In genomic region chr6:101605426-101605825, GRCh38 we compare ENCODE assay signal across 33 cellular contexts.
"Had no signal": no experiment of that assay in that cellular context is flagged by ENCODE, and none has a peak within 500 bp of the region (broad histone marks: within the 10 kb centered on the region; RNA-seq: fewer than 3 reads in every experiment).

No MANE protein-coding gene starts in this region.

- ATAC-seq: activated CD8-positive, alpha-beta T cell treated with anti-CD3 and anti-CD28 coated beads for 36 hours; activated naive CD4-positive, alpha-beta T cell treated with anti-CD3 and anti-CD28 coated beads, Interleukin-2, amount 50 U/mL, for 72 hours; activated T-cell treated with anti-CD3 and anti-CD28 coated beads, Interleukin-2, amount 50 U/mL, for 4 hours; activated T-helper 17 cell treated with anti-CD3 and anti-CD28 coated beads, Interleukin-2, amount 50 U/mL, for 72 hours; body of pancreas had no signal

- H3K27me3 ChIP-seq: adrenal gland, body of pancreas, cardiac muscle cell had no signal

- H3K27ac ChIP-seq: adrenal gland, body of pancreas, cardiac muscle cell, VCaP had no signal

- H3K36me3 ChIP-seq: adrenal gland, cardiac muscle cell had no signal

- DNase-seq: activated B cell treated with CpG ODN at 0.5 μM for 24 hours; activated CD4-positive, alpha-beta memory T cell treated with anti-CD3 and anti-CD28 coated beads for 36 hours; activated CD4-positive, alpha-beta T cell treated with anti-CD3 and anti-CD28 coated beads for 4 hours; activated CD4-positive, alpha-beta T cell treated with anti-CD3 and anti-CD28 coated beads, Interleukin-2, amount 10 ng/mL, durations not matched to agents 24 days and 14 days; activated CD4-positive, alpha-beta T cell treated with anti-CD3 and anti-CD28 coated beads, Interleukin-2, amount 50 U/mL, for 1 hour; activated CD4-positive, alpha-beta T cell treated with anti-CD3 and anti-CD28 coated beads, Interleukin-2, amount 50 U/mL, for 4 hours; activated CD4-positive, CD25-positive, alpha-beta regulatory T cell treated with anti-CD3 and anti-CD28 coated beads, Interleukin-2, amount 50 U/mL, for 72 hours; activated CD8-positive, alpha-beta memory T cell treated with anti-CD3 and anti-CD28 coated beads, Interleukin-2, amount 50 U/mL, for 4 hours; activated CD8-positive, alpha-beta T cell treated with anti-CD3 and anti-CD28 coated beads for 36 hours; activated effector memory CD4-positive, alpha-beta T cell treated with anti-CD3 and anti-CD28 coated beads, Interleukin-2, amount 50 U/mL, for 16 hours; activated gamma-delta T cell treated with Interleukin-2 at 50 U/mL for 16 hours; activated naive CD4-positive, alpha-beta T cell; activated naive CD4-positive, alpha-beta T cell treated with anti-CD3 and anti-CD28 coated beads for 36 hours; activated naive CD4-positive, alpha-beta T cell treated with anti-CD3 and anti-CD28 coated beads, Interleukin-2, amount 50 U/mL, for 16 hours; activated naive CD8-positive, alpha-beta T cell treated with anti-CD3 and anti-CD28 coated beads for 36 hours; activated T-cell treated with anti-CD3 and anti-CD28 coated beads for 4 hours; activated T-cell treated with anti-CD3 and anti-CD28 coated beads, Interleukin-2, amount 50 U/mL, for 1 hour; activated T-cell treated with anti-CD3 and anti-CD28 coated beads, Interleukin-2, amount 50 U/mL, for 4 hours; activated T-cell treated with anti-CD3 and anti-CD28 coated beads, Interleukin-2, amount 50 U/mL, for 72 hours; adrenal gland; amniotic stem cell; aorta; body of pancreas; central memory CD4-positive, alpha-beta T cell; T-helper 1 cell; T-helper 9 cell had no signal

- H3K9me3 ChIP-seq: adrenal gland, body of pancreas had no signal

- FAIRE-seq: astrocyte, bronchial epithelial cell, TTC549 had no signal

- H3K4me3 ChIP-seq: adrenal gland, body of pancreas, cardiac muscle cell had no signal

- H3K4me1 ChIP-seq: adrenal gland, body of pancreas had no signal
